ENCODE assay signal across 11 cellular contexts in the genomic region with DNA sequence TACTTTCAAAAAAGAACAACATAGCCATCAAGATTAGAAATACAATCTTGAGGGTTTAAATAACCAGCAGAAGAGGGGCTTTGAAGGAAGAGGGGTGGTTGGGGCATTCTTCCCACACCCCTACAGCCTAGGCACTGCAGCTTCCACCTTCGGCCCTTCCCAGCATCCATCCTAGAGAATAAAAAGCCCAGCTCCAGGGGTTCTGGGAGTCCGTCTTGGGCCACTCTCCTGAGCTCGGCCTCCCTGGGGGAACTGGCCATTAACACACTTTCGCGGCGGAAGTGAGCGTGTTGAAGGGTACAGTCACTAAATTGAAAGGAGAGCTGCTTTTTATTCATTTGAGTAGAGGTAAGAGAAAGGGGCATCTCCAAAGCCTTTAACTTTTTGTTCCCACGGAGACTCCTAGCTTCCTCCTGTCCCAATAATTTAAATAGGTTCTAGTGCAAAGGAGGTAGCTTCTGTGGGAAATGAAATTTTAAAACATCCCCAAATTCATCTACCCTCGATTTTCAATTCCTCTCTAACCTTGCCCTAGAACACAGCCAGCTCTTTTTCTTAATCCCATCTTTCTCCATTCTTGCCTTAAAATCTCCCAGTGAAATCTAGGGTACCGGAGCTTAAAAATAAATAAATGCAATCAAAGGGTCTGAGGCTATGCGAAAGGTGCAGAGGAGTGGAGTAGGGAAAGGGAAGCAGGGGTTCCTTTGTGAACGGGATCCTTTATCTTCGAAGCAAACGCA. TPM values are rescaled to one million over a fixed set of nuclear protein-coding genes. Genes with fewer than 3 reads are reported as not detected.
DNase-seq lines count a peak whose midpoint lies in the region; ATAC-seq and TF ChIP-seq lines count a peak whose summit lies in the region.
"Had no signal": no experiment of that assay in that cellular context is flagged by ENCODE, and none has a peak within 500 bp of the region (broad histone marks: within the 10 kb centered on the region; RNA-seq: fewer than 3 reads in every experiment).

No MANE protein-coding gene starts in this region.

- H3K36me3 Mint-ChIP-seq in MCF 10A (ENCODE audit: insufficient read depth, unreplicated experiment) = no peaks in the 10 kb centered on the region
- H3K36me3 Mint-ChIP-seq in endodermal cell (ENCODE audit: low read depth) = no peaks in the 10 kb centered on the region
- H3K36me3 Mint-ChIP-seq in nephron progenitor cell (ENCODE audit: low read depth) = no peaks in the 10 kb centered on the region
- H3K36me3 Mint-ChIP-seq in type B pancreatic cell = no peaks in the 10 kb centered on the region
- H3K36me3 Mint-ChIP-seq in activated CD4-positive, alpha-beta memory T cell treated with anti-CD3 and anti-CD28 coated beads for 36 hours = no peaks in the 10 kb centered on the region

- intact Hi-C loops in breast epithelium (cut with DNase I; ENCODE audit: low total_unique reads) (loop anchor here (10.0 kb wide), 1 partner anchor 910 kb away; no protein-coding TSS in a partner anchor), MCF 10A (cut with micrococcal nuclease) (no loop called here)
- intact Hi-C loops in activated CD4-positive, alpha-beta memory T cell treated with anti-CD3 and anti-CD28 coated beads for 36 hours (cut with micrococcal nuclease) = no loop called here

- no TSS peak for BruUV-seq in MCF 10A (replicated peaks; lab: Mats Ljungman, UMichigan)

- DNase-seq in breast epithelium (ENCODE audit: low spot score in 2 of 2) (no peak), MCF 10A (ENCODE audit: unreplicated experiment) (no peak), endodermal cell (peak; percentile 78), nephron progenitor cell (peak; percentile 16), type B pancreatic cell (ENCODE audit: extremely low spot score, unreplicated experiment) (no peak), NCI-H510A (lab: John Stamatoyannopoulos, UW) (no peak)
- DNase-seq in activated CD4-positive, alpha-beta memory T cell treated with anti-CD3 and anti-CD28 coated beads for 36 hours = no peak
- DNase-seq: KBM-7, mucosa of descending colon had no signal

- no peaks in the 10 kb centered on the region for H3K27me3 Mint-ChIP-seq in MCF 10A (ENCODE audit: insufficient read depth, unreplicated experiment)
- H3K27me3 Mint-ChIP-seq in endodermal cell (ENCODE audit: insufficient read depth) = no peaks in the 10 kb centered on the region
- H3K27me3 Mint-ChIP-seq in nephron progenitor cell (ENCODE audit: low read depth, poor library complexity) = no peaks in the 10 kb centered on the region
- H3K27me3 Mint-ChIP-seq in type B pancreatic cell = peaks cover 2% of the 10 kb centered on the region
- H3K27me3 Mint-ChIP-seq in activated CD4-positive, alpha-beta memory T cell treated with anti-CD3 and anti-CD28 coated beads for 36 hours = peaks cover 37% of the 10 kb centered on the region

- WGBS in endodermal cell (ENCODE audit: insufficient coverage in 1 of 2, insufficient read length in 1 of 2), 2 experiments = 5 to 8% methylated on average over 5 to 14 of the region's 14 CpGs

- H3K4me1 ChIP-seq in breast epithelium (peaks cover 0 to 3% of the 10 kb centered on the region in 2 donors), endodermal cell (ENCODE audit: control insufficient read depth, insufficient read depth, low read length) (peaks cover 11% of the 10 kb centered on the region)

- ATAC-seq in GM18511 (IDR thresholded peaks at IDR 0.05; ENCODE audit: unreplicated experiment) = no peak
- ATAC-seq: mucosa of descending colon had no signal

- H3K4me3 ChIP-seq in breast epithelium (peak overlapping the region in 2 of 3 donors; percentile 55 to 70), endodermal cell (ENCODE audit: low read length) (peak overlapping the region; percentile 83)
- H3K4me3 ChIP-seq: mucosa of descending colon had no signal

- no peak overlapping the region for H3K27ac Mint-ChIP-seq in MCF 10A (ENCODE audit: low read depth, unreplicated experiment)
- no peak overlapping the region for H3K27ac Mint-ChIP-seq in endodermal cell
- H3K27ac Mint-ChIP-seq in nephron progenitor cell = no peak overlapping the region
- H3K27ac Mint-ChIP-seq in type B pancreatic cell = no peak overlapping the region
- H3K27ac Mint-ChIP-seq in activated CD4-positive, alpha-beta memory T cell treated with anti-CD3 and anti-CD28 coated beads for 36 hours = no peak overlapping the region

- CTCF ChIA-PET in MCF 10A (lab: Yijun Ruan, JAX) = interaction anchor here (1.8 kb wide), 1 partner anchor 9 kb away, joined by 17 read pairs; no protein-coding TSS in a partner anchor
- CTCF ChIA-PET in activated CD4-positive, alpha-beta memory T cell treated with anti-CD3 and anti-CD28 coated beads for 36 hours (lab: Charles Lee) = interaction anchor here (1.1 kb wide), 1 partner anchor 9 kb away, joined by 5 read pairs; no protein-coding TSS in a partner anchor

- POLR2A ChIA-PET in MCF 10A (lab: Yijun Ruan, JAX) = interaction anchor here (1.0 to 1.5 kb wide), 3 partner anchors 9 to 31 kb away, joined by 3 to 4 read pairs (median 4); a partner anchor contains a TSS
- POLR2A ChIA-PET in activated CD4-positive, alpha-beta memory T cell treated with anti-CD3 and anti-CD28 coated beads for 36 hours (lab: Charles Lee) = no interaction called here

- no peak overlapping the region for H3K9ac ChIP-seq in endodermal cell (ENCODE audit: extremely low read depth, low read length, poor library complexity, severe bottlenecking)

- H3K4me1 Mint-ChIP-seq in MCF 10A (ENCODE audit: insufficient read depth, unreplicated experiment) (no peaks in the 10 kb centered on the region), endodermal cell (peaks cover 30% of the 10 kb centered on the region), nephron progenitor cell (peaks cover 21% of the 10 kb centered on the region), type B pancreatic cell (ENCODE audit: unreplicated experiment) (peaks cover 29% of the 10 kb centered on the region)
- peaks cover 16% of the 10 kb centered on the region for H3K4me1 Mint-ChIP-seq in activated CD4-positive, alpha-beta memory T cell treated with anti-CD3 and anti-CD28 coated beads for 36 hours (ENCODE audit: low read depth)

- H3K9me3 ChIP-seq in breast epithelium = no peaks in the 10 kb centered on the region
- H3K9me3 ChIP-seq in endodermal cell (ENCODE audit: control insufficient read depth, low read length) = no peaks in the 10 kb centered on the region
- H3K9me3 ChIP-seq: mucosa of descending colon had no signal

- H3K9me3 Mint-ChIP-seq in MCF 10A (ENCODE audit: unreplicated experiment) = no peaks in the 10 kb centered on the region
- no peaks in the 10 kb centered on the region for H3K9me3 Mint-ChIP-seq in endodermal cell
- H3K9me3 Mint-ChIP-seq in nephron progenitor cell = no peaks in the 10 kb centered on the region
- no peaks in the 10 kb centered on the region for H3K9me3 Mint-ChIP-seq in type B pancreatic cell
- no peaks in the 10 kb centered on the region for H3K9me3 Mint-ChIP-seq in activated CD4-positive, alpha-beta memory T cell treated with anti-CD3 and anti-CD28 coated beads for 36 hours

- TF ChIP-seq POLR2A in breast epithelium (IDR thresholded peaks at IDR 0.05) = no peak

- H3K36me3 ChIP-seq in breast epithelium (no peaks in the 10 kb centered on the region), endodermal cell (ENCODE audit: control insufficient read depth, insufficient read depth, low read length) (no peaks in the 10 kb centered on the region)

- H3K27me3 ChIP-seq in breast epithelium = peaks cover 0 to 32% of the 10 kb centered on the region in 2 donors
- H3K27me3 ChIP-seq in endodermal cell (ENCODE audit: control insufficient read depth, insufficient read depth, low read length, poor library complexity, severe bottlenecking) = peaks cover 100% of the 10 kb centered on the region

- peak overlapping the region; percentile 92 to 95 for H3K27ac ChIP-seq in breast epithelium
- H3K27ac ChIP-seq in endodermal cell (ENCODE audit: low read depth, low read length) = no peak overlapping the region

- no peak overlapping the region for H3K4me3 Mint-ChIP-seq in MCF 10A (ENCODE audit: unreplicated experiment)
- H3K4me3 Mint-ChIP-seq in endodermal cell = no peak overlapping the region
- H3K4me3 Mint-ChIP-seq in nephron progenitor cell = no peak overlapping the region
- H3K4me3 Mint-ChIP-seq in type B pancreatic cell = peak overlapping the region; percentile 92
- H3K4me3 Mint-ChIP-seq in activated CD4-positive, alpha-beta memory T cell treated with anti-CD3 and anti-CD28 coated beads for 36 hours = no peak overlapping the region

- no peak for TF ChIP-seq CTCF in breast epithelium (IDR thresholded peaks at IDR 0.05)
- TF ChIP-seq CTCF in MCF 10A (IDR thresholded peaks at IDR 0.05; ENCODE audit: unreplicated experiment) = no peak
- TF ChIP-seq CTCF in endodermal cell (conservative IDR thresholded peaks at IDR 0.05) = no peak
- no peak for TF ChIP-seq CTCF in nephron progenitor cell (IDR thresholded peaks at IDR 0.05)
- no peak for TF ChIP-seq CTCF in type B pancreatic cell (conservative IDR thresholded peaks at IDR 0.05)

RNA-seq across cellular contexts. Expression of a gene that starts 31.1 kb away (rescaled TPM):
- total RNA-seq in breast epithelium (100 to 1,000 TPM in 2 of 3 donors, 10 to 100 TPM in 1; 95.2 to 237 (median 105) TPM), MCF 10A (2022) (52.2 and 70.8 TPM in 2 replicates), endodermal cell (10 to 100 TPM in 1 of 2 donors, 1 to 10 TPM in 1; 5.3 to 14.1 TPM), type B pancreatic cell (ENCODE audit: low replicate concordance) (62.9 and 76.4 TPM in 2 replicates)
- polyA plus RNA-seq in endodermal cell (2013, experiment 1 of 2) = 5.5 TPM
- polyA plus RNA-seq in endodermal cell (2013, experiment 2 of 2) = 6.1 TPM
- not detected for total RNA-seq in activated CD4-positive, alpha-beta memory T cell treated with anti-CD3 and anti-CD28 coated beads for 36 hours
- total RNA-seq: activated CD8-positive, alpha-beta memory T cell treated with anti-CD3 and anti-CD28 coated beads for 36 hours had no signal

Comparison
In these comparisons a context has a peak if more than half of its experiments do, and no peak if none do; other contexts are left out.
1. DNase-seq: peak in endodermal cell (single experiment) and nephron progenitor cell (single experiment); none in breast epithelium (0 of 2), MCF 10A (single experiment), type B pancreatic cell (single experiment), activated CD4-positive, alpha-beta memory T cell treated with anti-CD3 and anti-CD28 coated beads for 36 hours (single experiment) and NCI-H510A (single experiment).
2. RNA of a gene that starts 31.1 kb away (total RNA-seq): 95.2 to 237 TPM in breast epithelium, 62.9 to 76.4 TPM in type B pancreatic cell, 52.2 to 70.8 TPM in MCF 10A and 5.3 to 14.1 TPM in endodermal cell; not detected in activated CD4-positive, alpha-beta memory T cell treated with anti-CD3 and anti-CD28 coated beads for 36 hours; every median in the first group is over 4 times any median in the second.